ENCODE assay signal across 8 cellular contexts in genomic region chr1:94925561-94926364, GRCh38. TPM values are rescaled to one million over a fixed set of nuclear protein-coding genes. Genes with fewer than 3 reads are reported as not detected.
DNase-seq lines count a peak whose midpoint lies in the region; ATAC-seq and TF ChIP-seq lines count a peak whose summit lies in the region.

No MANE protein-coding gene starts in this region.

- ATAC-seq in GM21723 (IDR thresholded peaks at IDR 0.05; ENCODE audit: unreplicated experiment), result peak; percentile 12
- ATAC-seq in mucosa of descending colon, result peak; percentile 2

- peaks cover 37% of the 10 kb centered on the region for H3K4me1 ChIP-seq in mucosa of descending colon (ENCODE audit: low read depth)

- DNase-seq in Caki2 (ENCODE audit: low read depth) (peak; percentile 87), NCI-H187 (lab: John Stamatoyannopoulos, UW) (peak; percentile 49 to 65), fibroblast of mammary gland (ENCODE audit: low read depth) (peak; percentile 71), mucosa of descending colon (peak; percentile 58 to 64 (median 61)), superior temporal gyrus (ENCODE audit: extremely low spot score) (peak; percentile 78), MV-4-11 (lab: John Stamatoyannopoulos, UW) (no peak)
- DNase-seq in activated CD8-positive, alpha-beta memory T cell treated with anti-CD3 and anti-CD28 coated beads, Interleukin-2, amount 50 U/mL, for 48 hours, result peak; percentile 68

- in situ Hi-C loops in Caki2 (cut with HindIII; ENCODE audit: low pct_unique_long_range_greater_than_20kb, low sequenced_read_pairs), result no loop called here

- no peaks in the 10 kb centered on the region for H3K36me3 ChIP-seq in mucosa of descending colon (ENCODE audit: low read depth)

- intact Hi-C loops in mucosa of descending colon (cut with DNase I, micrococcal nuclease), result loop anchor here (5.0 to 10.0 kb wide), 3 partner anchors 63 to 119 kb away; no protein-coding TSS in a partner anchor

- H3K4me3 ChIP-seq in fibroblast of mammary gland (ENCODE audit: control insufficient read depth, low read depth, low read length) (peak overlapping the region; percentile 94), mucosa of descending colon (peak overlapping the region; percentile 75)

- TF ChIP-seq CTCF in fibroblast of mammary gland (conservative IDR thresholded peaks at IDR 0.05; ENCODE audit: control insufficient read depth, insufficient read depth, low read depth, low read length) (no peak), mucosa of descending colon (IDR thresholded peaks at IDR 0.05) (no peak)

- H3K9me3 ChIP-seq in mucosa of descending colon, result no peaks in the 10 kb centered on the region

RNA-seq across cellular contexts. Expression of gene CNN3, which starts 1.1 kb away (rescaled TPM):
- total RNA-seq in Caki2 (2014; rRNA removed; shearing (Covaris generic); ENCODE audit: low replicate concordance), result 95.0 and 106 TPM in 2 replicates
- 100 to 1,000 TPM in 2 of 3 donors, 10 to 100 TPM in 1; 61.3 to 165 (median 129) TPM for total RNA-seq in mucosa of descending colon
